In the genomic region with DNA sequence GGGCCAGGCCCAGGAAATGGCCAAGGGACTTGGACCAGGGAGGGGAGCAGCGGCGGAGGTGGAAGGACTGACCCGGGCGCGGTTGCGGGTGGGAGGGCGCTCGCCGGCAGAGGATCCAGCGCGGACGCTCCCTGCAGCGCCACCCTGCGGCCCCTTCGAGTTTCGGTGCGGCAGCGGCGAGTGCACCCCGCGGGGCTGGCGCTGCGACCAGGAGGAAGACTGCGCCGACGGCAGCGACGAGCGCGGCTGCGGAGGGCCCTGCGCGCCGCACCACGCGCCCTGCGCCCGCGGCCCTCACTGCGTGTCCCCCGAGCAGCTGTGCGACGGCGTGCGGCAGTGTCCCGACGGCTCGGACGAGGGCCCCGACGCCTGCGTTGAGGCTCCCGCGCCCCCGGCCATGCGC, we compare ENCODE assay signal across 8 cellular contexts. TPM values are rescaled to one million over a fixed set of nuclear protein-coding genes. Genes with fewer than 3 reads are reported as not detected.
DNase-seq lines count a peak whose midpoint lies in the region; ATAC-seq and TF ChIP-seq lines count a peak whose summit lies in the region.

No MANE protein-coding gene starts in this region.

- peaks cover 9% of the 10 kb centered on the region for H3K27me3 Mint-ChIP-seq in brain

- no peak for DNase-seq in AG09319 (ENCODE audit: extremely low read depth, low read depth)
- DNase-seq in HK-2 (ENCODE audit: unreplicated experiment), result peak; percentile 44
- peak in 1 of 2 donors; percentile 94 for DNase-seq in left lung
- peak; percentile 65 to 80 for DNase-seq in aorta
- no peak for DNase-seq in medulla oblongata (ENCODE audit: extremely low spot score)

- peak; percentile 70 for ATAC-seq in left lung
- no peak for ATAC-seq in aorta (ENCODE audit: low FRiP score)
- ATAC-seq in HG03432 (IDR thresholded peaks at IDR 0.05; ENCODE audit: unreplicated experiment), result no peak
- ATAC-seq in GM18907 (IDR thresholded peaks at IDR 0.05; ENCODE audit: unreplicated experiment), result no peak

- H3K27ac Mint-ChIP-seq in brain, result no peak overlapping the region

- H3K4me1 ChIP-seq in left lung (peaks cover 0 to 12% of the 10 kb centered on the region in 2 donors), aorta (ENCODE audit: control insufficient read depth in 1 of 2, insufficient read depth in 2 of 2, low read length in 2 of 2) (no peaks in the 10 kb centered on the region)

- peaks cover 15 to 50% of the 10 kb centered on the region in 2 donors for H3K27me3 ChIP-seq in left lung
- no peaks in the 10 kb centered on the region for H3K27me3 ChIP-seq in aorta (ENCODE audit: control insufficient read depth in 1 of 2, insufficient read depth in 2 of 2, low read length in 1 of 2)

- no peaks in the 10 kb centered on the region for H3K9me3 Mint-ChIP-seq in brain

- H3K36me3 ChIP-seq in left lung (no peaks in the 10 kb centered on the region), aorta (ENCODE audit: control insufficient read depth in 1 of 2, insufficient read depth in 2 of 2, low read length in 1 of 2) (no peaks in the 10 kb centered on the region)

- H3K27ac ChIP-seq in left lung (no peak overlapping the region), aorta (ENCODE audit: low read depth in 1 of 2, low read length in 2 of 2) (no peak overlapping the region)

- no peaks in the 10 kb centered on the region for H3K9me3 ChIP-seq in left lung
- H3K9me3 ChIP-seq in aorta (ENCODE audit: control insufficient read depth, low read length), result no peaks in the 10 kb centered on the region

- peak overlapping the region in 2 of 5 experiments; percentile 43 to 46 for H3K4me3 Mint-ChIP-seq in brain

- intact Hi-C loops in left lung (cut with DNase I) (no loop called here), aorta (cut with DNase I) (no loop called here)

- H3K4me3 ChIP-seq in left lung (no peak overlapping the region), aorta (ENCODE audit: low read length in 2 of 2) (no peak overlapping the region)

- TF ChIP-seq CTCF in AG09319 (IDR thresholded peaks at IDR 0.05; ENCODE audit: low read depth, low read length), result peak; percentile 21
- TF ChIP-seq CTCF in brain (conservative IDR thresholded peaks at IDR 0.05), result peak; percentile 35 to 73
- peak; percentile 34 to 59 for TF ChIP-seq CTCF in left lung (IDR thresholded peaks at IDR 0.05)

- WGBS in aorta, 2 donors, result 5 to 8% methylated on average over 15 to 56 of the region's 56 CpGs

- no peaks in the 10 kb centered on the region for H3K36me3 Mint-ChIP-seq in brain

- H3K4me1 Mint-ChIP-seq in brain, result no peaks in the 10 kb centered on the region

RNA-seq across cellular contexts. Expression of gene ZNF467, which starts 16.8 kb away (rescaled TPM):
- 9.1 TPM for polyA plus RNA-seq in brain (ENCODE audit: insufficient read depth, low read depth, low replicate concordance)
- total RNA-seq in left lung, result 10 to 100 TPM; 20.8 to 36.9 TPM
- 10 to 100 TPM; 13.3 to 18.5 TPM for total RNA-seq in aorta
- polyA plus RNA-seq in aorta, result 1 to 10 TPM; 2.1 to 5.7 TPM

RNA-seq across cellular contexts. Expression of gene ZNF862, which starts 48.0 kb away (rescaled TPM):
- polyA plus RNA-seq in brain (ENCODE audit: insufficient read depth, low read depth, low replicate concordance), result 10.0 TPM
- total RNA-seq in left lung, result 10 to 100 TPM in 1 of 2 donors, 1 to 10 TPM in 1; 9.8 to 16.4 TPM
- total RNA-seq in aorta, result 10 to 100 TPM; 15.8 to 30.1 TPM
- 1 to 10 TPM; 2.9 to 8.0 TPM for polyA plus RNA-seq in aorta

Comparison
In these comparisons a context has a peak if more than half of its experiments do, and no peak if none do; other contexts are left out.
1. DNase-seq: peak in HK-2 (single experiment) and aorta (2 of 2); none in AG09319 (single experiment) and medulla oblongata (single experiment).
2. Peak in every context shown above with its lines, with median percentiles within 50 percentile points of each other: CTCF ChIP-seq.